Comparison of ENCODE assay signal across 1 cellular context in the genomic region with DNA sequence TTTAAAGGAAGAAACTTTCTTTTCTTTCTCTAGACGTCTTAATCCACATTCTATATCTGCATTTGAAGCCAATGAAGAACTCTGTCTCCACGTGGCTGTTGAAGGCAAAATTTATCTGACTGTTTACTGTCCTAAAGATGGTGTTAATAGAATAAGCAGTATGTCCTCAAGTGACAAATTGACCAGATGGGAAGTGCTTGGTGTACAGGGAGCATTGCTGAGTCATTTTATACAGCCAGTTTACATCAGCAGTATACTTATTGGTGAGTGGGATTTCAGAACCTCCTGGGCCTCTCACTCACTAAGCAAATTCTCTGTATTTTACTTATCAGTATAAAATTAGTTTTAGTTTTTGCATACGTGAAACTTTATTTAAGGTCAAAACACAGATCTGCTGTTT.
TF ChIP-seq lines count a peak whose summit lies in the region.

No MANE protein-coding gene starts in this region.

TF ChIP-seq in K562, 482 proteins besides CTCF, POLR2A, EP300 and RAD21 (continued from another document):
- TF ChIP-seq MNT (conservative IDR thresholded peaks at IDR 0.05) (peak in 1 of 2 experiments; percentile 8; a peak in 1 of 4 replicates), MEIS2 (IDR thresholded peaks at IDR 0.05; ENCODE audit: partially characterized antibody) (peak; percentile 50), MAFG (tag; conservative IDR thresholded peaks at IDR 0.05) (peak; percentile 88)
